11 cellular contexts compared by ENCODE assay signal in the genomic region with DNA sequence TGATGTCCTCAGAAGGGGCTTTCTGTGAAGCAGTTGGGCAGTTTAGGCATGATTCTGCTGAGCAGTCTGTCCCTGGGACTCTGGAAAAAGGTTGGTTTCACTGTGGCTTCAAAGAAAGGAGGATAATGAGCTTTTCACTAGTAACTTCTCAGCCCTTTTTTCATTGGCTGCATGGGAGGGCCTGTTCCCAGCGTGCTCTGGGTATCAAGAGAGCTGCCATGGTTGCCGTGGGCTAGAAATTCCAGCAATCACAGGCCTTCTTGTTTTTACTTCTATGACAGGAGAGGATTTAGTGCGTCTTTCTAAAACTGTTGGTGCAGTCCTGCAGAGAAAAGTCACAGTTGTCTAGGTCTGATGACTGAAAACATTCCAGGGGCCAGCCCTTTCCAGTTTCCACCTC. TPM values are rescaled to one million over a fixed set of nuclear protein-coding genes. Genes with fewer than 3 reads are reported as not detected.
A peak's percentile ranks its signal among the peaks of the same experiment; 100 is the strongest.
DNase-seq lines count a peak whose midpoint lies in the region; ATAC-seq and TF ChIP-seq lines count a peak whose summit lies in the region.
"Had no signal": no experiment of that assay in that cellular context is flagged by ENCODE, and none has a peak within 500 bp of the region (broad histone marks: within the 10 kb centered on the region; RNA-seq: fewer than 3 reads in every experiment).

No MANE protein-coding gene starts in this region.

- H3K27me3 ChIP-seq in HUES48 (ENCODE audit: control insufficient read depth, insufficient read depth, low read length) (no peaks in the 10 kb centered on the region), brain microvascular endothelial cell (replicated peaks) (no peaks in the 10 kb centered on the region), Caco-2 (replicated peaks; ENCODE audit: control insufficient read depth, insufficient read depth, low read length) (no peaks in the 10 kb centered on the region)

- no peak overlapping the region for H3K4me3 Mint-ChIP-seq in CD14-positive monocyte
- no peak overlapping the region for H3K4me3 Mint-ChIP-seq in nephron
- H3K4me3 Mint-ChIP-seq in Caco-2 (ENCODE audit: unreplicated experiment): no peak overlapping the region

- H3K9me3 Mint-ChIP-seq in CD14-positive monocyte (no peaks in the 10 kb centered on the region), nephron (no peaks in the 10 kb centered on the region), Caco-2 (ENCODE audit: unreplicated experiment) (no peaks in the 10 kb centered on the region)

- BruUV-seq in Caco-2 (replicated peaks; lab: Mats Ljungman, UMichigan): no TSS peak

- H3K4me1 Mint-ChIP-seq in CD14-positive monocyte (peaks cover 60% of the 10 kb centered on the region), nephron (peaks cover 48% of the 10 kb centered on the region), Caco-2 (ENCODE audit: low read depth, unreplicated experiment) (peaks cover 10% of the 10 kb centered on the region)

- intact Hi-C loops in CD14-positive monocyte (cut with micrococcal nuclease) (no loop called here), Caco-2 (cut with micrococcal nuclease; ENCODE audit: unreplicated experiment) (no loop called here)

- no peak overlapping the region for H3K4me3 ChIP-seq in HUES48 (ENCODE audit: low read depth, low read length)
- no peak overlapping the region for H3K4me3 ChIP-seq in brain microvascular endothelial cell (ENCODE audit: low read depth, low read length)
- H3K4me3 ChIP-seq in Caco-2 (ENCODE audit: low read depth, low read length): no peak overlapping the region

- POLR2A ChIA-PET in Caco-2 (lab: Charles Lee): no interaction called here

- CTCF ChIA-PET in Caco-2 (lab: Charles Lee): no interaction called here

- peaks cover 24% of the 10 kb centered on the region for H3K4me1 ChIP-seq in HUES48 (ENCODE audit: control insufficient read depth, insufficient read depth, low read length)
- peaks cover 14% of the 10 kb centered on the region for H3K4me1 ChIP-seq in Caco-2

- ATAC-seq in HG02981 (IDR thresholded peaks at IDR 0.05; ENCODE audit: unreplicated experiment): no peak

- DNase-seq in CD14-positive monocyte (ENCODE audit: low spot score) (no peak), brain microvascular endothelial cell (no peak), NCI-H524 treated with DMSO at 0.1 percent for 48 hours (lab: John Stamatoyannopoulos, UW) (no peak), NCI-H526 (lab: John Stamatoyannopoulos, UW) (no peak), Caco-2 (no peak)
- DNase-seq: NCI-H2171 treated with DMSO at 0.1 percent for 48 hours; stimulated activated naive CD4-positive, alpha-beta T cell treated with Interleukin-2 at 50 U/mL for 16 hours; T1000 had no signal

- H3K36me3 ChIP-seq in HUES48 (ENCODE audit: control insufficient read depth, insufficient read depth, low read length) (peaks cover 7% of the 10 kb centered on the region; the same call in 1 of the 2 replicates), brain microvascular endothelial cell (replicated peaks) (no peaks in the 10 kb centered on the region), Caco-2 (ENCODE audit: control insufficient read depth, insufficient read depth, low read length) (no peaks in the 10 kb centered on the region)

- H3K27ac Mint-ChIP-seq in CD14-positive monocyte: peak overlapping the region in 4 of 7 donors; percentile 28 to 76 (median 50)
- peak overlapping the region; percentile 78 to 94 (median 83) for H3K27ac Mint-ChIP-seq in nephron
- no peak overlapping the region for H3K27ac Mint-ChIP-seq in Caco-2 (ENCODE audit: unreplicated experiment)

- H3K27me3 Mint-ChIP-seq in CD14-positive monocyte (ENCODE audit: low read depth in 3 of 3) (no peaks in the 10 kb centered on the region), nephron (ENCODE audit: low read depth) (no peaks in the 10 kb centered on the region), Caco-2 (ENCODE audit: insufficient read depth, unreplicated experiment) (no peaks in the 10 kb centered on the region)

- H3K9me3 ChIP-seq in HUES48 (ENCODE audit: control insufficient read depth, insufficient read depth, low read length) (no peaks in the 10 kb centered on the region), Caco-2 (no peaks in the 10 kb centered on the region)

- in situ Hi-C loops in brain microvascular endothelial cell (cut with HindIII; ENCODE audit: low pct_ligation_motif_present, low sequenced_read_pairs): no loop called here

- no peak for TF ChIP-seq CTCF in CD14-positive monocyte (IDR thresholded peaks at IDR 0.05)
- TF ChIP-seq CTCF in brain microvascular endothelial cell (IDR thresholded peaks at IDR 0.05; ENCODE audit: low read depth, low read length, missing control alignments): no peak
- TF ChIP-seq CTCF in nephron (IDR thresholded peaks at IDR 0.05; ENCODE audit: unreplicated experiment in 3 of 3): no peak
- TF ChIP-seq CTCF in Caco-2 (IDR thresholded peaks at IDR 0.05; ENCODE audit: insufficient read depth in 1 of 2, low read depth in 1 of 2, low read length in 1 of 2, severe bottlenecking in 1 of 2, unreplicated experiment in 1 of 2): no peak

- H3K9ac ChIP-seq in HUES48 (ENCODE audit: low read depth, low read length): no peak overlapping the region

- H3K27ac ChIP-seq in HUES48 (ENCODE audit: low read depth, low read length): peak overlapping the region; percentile 5
- peak overlapping the region; percentile 84 for H3K27ac ChIP-seq in brain microvascular endothelial cell

- H3K36me3 Mint-ChIP-seq in CD14-positive monocyte: peaks cover 20 to 41% of the 10 kb centered on the region in 2 donors
- H3K36me3 Mint-ChIP-seq in nephron (ENCODE audit: low read depth): peaks cover 18% of the 10 kb centered on the region
- H3K36me3 Mint-ChIP-seq in Caco-2 (ENCODE audit: insufficient read depth, unreplicated experiment): peaks cover 25% of the 10 kb centered on the region

RNA-seq across cellular contexts. Expression of gene SZRD1, which starts 7.2 kb away (rescaled TPM):
- polyA plus RNA-seq in CD14-positive monocyte: 10 to 100 TPM; 46.4 to 47.2 TPM
- 93.8 and 98.7 TPM in 2 replicates for total RNA-seq in Caco-2 (2022)

RNA-seq across cellular contexts. Expression of gene FBXO42, which starts 22.0 kb away (rescaled TPM):
- polyA plus RNA-seq in CD14-positive monocyte: 10 to 100 TPM; 11.6 to 16.9 TPM
- total RNA-seq in Caco-2 (2022): 11.3 TPM in 2 replicates
